Comparison of ENCODE assay signal across 19 cellular contexts in genomic region chr17:5362162-5362811, GRCh38.
"Had no signal": no experiment of that assay in that cellular context is flagged by ENCODE, and none has a peak within 500 bp of the region (broad histone marks: within the 10 kb centered on the region; RNA-seq: fewer than 3 reads in every experiment).

No MANE protein-coding gene starts in this region.

- H3K27ac ChIP-seq: body of pancreas, epithelial cell of prostate, prostate gland, skin epidermis, vagina had no signal

- H3K27me3 ChIP-seq: body of pancreas, vagina had no signal

- H3K4me1 Mint-ChIP-seq: neural crest cell; stimulated activated naive CD8-positive, alpha-beta T cell treated with anti-CD3 and anti-CD28 coated beads, Interleukin-15, amount 100 ng/mL, for 72 hours had no signal

- H3K9me3 Mint-ChIP-seq: activated naive CD4-positive, alpha-beta T cell treated with anti-CD3 and anti-CD28 coated beads, Interleukin-2, amount 50 U/mL, for 72 hours; activated T-helper 1 cell treated with anti-CD3 and anti-CD28 coated beads, Interleukin-12 subunit alpha, Interleukin-12 subunit beta, Interleukin-2, Interleukin-4 antibody, amounts not matched to agents 30 ng/mL and 10 ng/mL and 1 ng/mL, durations not matched to agents 14 hours and 24 hours and 36 hours; effector memory CD8-positive, alpha-beta T cell; naive B cell; neural crest cell; stimulated activated naive CD8-positive, alpha-beta T cell treated with anti-CD3 and anti-CD28 coated beads, Interleukin-15, amount 100 ng/mL, for 72 hours had no signal

- ATAC-seq: activated naive CD4-positive, alpha-beta T cell treated with anti-CD3 and anti-CD28 coated beads, Interleukin-2, amount 50 U/mL, for 72 hours; body of pancreas; effector memory CD8-positive, alpha-beta T cell; left ventricle myocardium superior; mucosa of descending colon; right cardiac atrium; stimulated activated naive CD8-positive, alpha-beta T cell treated with anti-CD3 and anti-CD28 coated beads, Interleukin-15, amount 100 ng/mL, for 72 hours had no signal

- H3K27me3 Mint-ChIP-seq: effector memory CD8-positive, alpha-beta T cell; naive B cell; stimulated activated naive CD8-positive, alpha-beta T cell treated with anti-CD3 and anti-CD28 coated beads, Interleukin-15, amount 100 ng/mL, for 72 hours had no signal

- H3K27ac Mint-ChIP-seq: activated naive CD4-positive, alpha-beta T cell treated with anti-CD3 and anti-CD28 coated beads, Interleukin-2, amount 50 U/mL, for 72 hours; activated T-helper 1 cell treated with anti-CD3 and anti-CD28 coated beads, Interleukin-12 subunit alpha, Interleukin-12 subunit beta, Interleukin-2, Interleukin-4 antibody, amounts not matched to agents 30 ng/mL and 10 ng/mL and 1 ng/mL, durations not matched to agents 14 hours and 24 hours and 36 hours; naive B cell; stimulated activated naive CD8-positive, alpha-beta T cell treated with anti-CD3 and anti-CD28 coated beads, Interleukin-15, amount 100 ng/mL, for 72 hours had no signal

- H3K9me3 ChIP-seq: body of pancreas, mucosa of descending colon, prostate gland, vagina had no signal

- H3K4me3 Mint-ChIP-seq: activated T-helper 1 cell treated with anti-CD3 and anti-CD28 coated beads, Interleukin-12 subunit alpha, Interleukin-12 subunit beta, Interleukin-2, Interleukin-4 antibody, amounts not matched to agents 30 ng/mL and 10 ng/mL and 1 ng/mL, durations not matched to agents 14 hours and 24 hours and 36 hours; effector memory CD8-positive, alpha-beta T cell; naive B cell; neural crest cell; stimulated activated naive CD8-positive, alpha-beta T cell treated with anti-CD3 and anti-CD28 coated beads, Interleukin-15, amount 100 ng/mL, for 72 hours had no signal

- H3K4me1 ChIP-seq: prostate gland had no signal

- H3K4me3 ChIP-seq: body of pancreas, mucosa of descending colon, prostate gland, skin epidermis, vagina had no signal

- DNase-seq: activated CD4-positive, alpha-beta T cell treated with anti-CD3 and anti-CD28 coated beads for 1 hour; activated CD4-positive, alpha-beta T cell treated with anti-CD3 and anti-CD28 coated beads, Interleukin-2, amount 50 U/mL, for 4 hours; activated gamma-delta T cell treated with Interleukin-2 at 50 U/mL for 16 hours; body of pancreas; effector memory CD8-positive, alpha-beta T cell; foreskin fibroblast; left ventricle myocardium superior; mucosa of descending colon; naive B cell; right cardiac atrium; stimulated activated naive CD8-positive, alpha-beta T cell treated with anti-CD3 and anti-CD28 coated beads, Interleukin-15, amount 100 ng/mL, for 72 hours; T1000 had no signal
